ENCODE assay signal across 1 cellular context in the genomic region with DNA sequence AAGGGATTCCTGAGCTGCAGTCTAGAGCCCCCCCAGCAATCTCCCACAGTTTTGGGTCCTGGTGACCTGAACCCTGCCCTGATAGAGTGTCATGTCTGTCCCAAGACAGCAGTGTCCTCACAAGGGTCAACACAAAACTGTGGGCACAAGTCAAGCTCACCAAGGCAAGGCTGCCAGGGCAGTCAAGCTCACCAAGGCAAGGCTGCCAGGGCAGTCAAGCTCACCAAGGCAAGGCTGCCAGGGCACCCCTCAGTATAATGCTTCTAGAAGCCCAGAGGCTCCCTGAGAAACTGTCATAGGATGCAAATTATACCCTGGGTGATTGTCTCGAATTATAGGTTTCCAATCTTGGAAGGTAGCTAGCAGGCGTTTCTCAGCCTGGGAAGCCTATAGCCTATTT.
TF ChIP-seq lines count a peak whose summit lies in the region.

No MANE protein-coding gene starts in this region.

TF ChIP-seq in A549, 52 proteins besides CTCF, POLR2A, EP300 and RAD21 (continued from another document):
- TF ChIP-seq, protein P1, sequence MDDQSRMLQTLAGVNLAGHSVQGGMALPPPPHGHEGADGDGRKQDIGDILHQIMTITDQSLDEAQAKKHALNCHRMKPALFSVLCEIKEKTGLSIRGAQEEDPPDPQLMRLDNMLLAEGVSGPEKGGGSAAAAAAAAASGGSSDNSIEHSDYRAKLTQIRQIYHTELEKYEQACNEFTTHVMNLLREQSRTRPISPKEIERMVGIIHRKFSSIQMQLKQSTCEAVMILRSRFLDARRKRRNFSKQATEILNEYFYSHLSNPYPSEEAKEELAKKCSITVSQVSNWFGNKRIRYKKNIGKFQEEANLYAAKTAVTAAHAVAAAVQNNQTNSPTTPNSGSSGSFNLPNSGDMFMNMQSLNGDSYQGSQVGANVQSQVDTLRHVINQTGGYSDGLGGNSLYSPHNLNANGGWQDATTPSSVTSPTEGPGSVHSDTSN (IDR thresholded peaks at IDR 0.05) = no peak
- TF ChIP-seq NFE2L2 (conservative IDR thresholded peaks at IDR 0.05; ENCODE audit: low read length) (no peak), TP53 (CRISPR knock-in tag; IDR thresholded peaks at IDR 0.05) (no peak), KDM5A (IDR thresholded peaks at IDR 0.05) (no peak), RFX5 (IDR thresholded peaks at IDR 0.05) (no peak)
